Comparison of ENCODE assay signal across 15 cellular contexts in genomic region chr20:48164034-48164433, GRCh38.
DNase-seq lines count a peak whose midpoint lies in the region; ATAC-seq and TF ChIP-seq lines count a peak whose summit lies in the region.
"Had no signal": no experiment of that assay in that cellular context is flagged by ENCODE, and none has a peak within 500 bp of the region (broad histone marks: within the 10 kb centered on the region; RNA-seq: fewer than 3 reads in every experiment).

No MANE protein-coding gene starts in this region.

- H3K4me1 Mint-ChIP-seq in activated naive CD8-positive, alpha-beta T cell treated with anti-CD3 and anti-CD28 coated beads, Interleukin-2, amount 10 ng/mL, durations not matched to agents 7 days and 5 days: no peaks in the 10 kb centered on the region
- no peaks in the 10 kb centered on the region for H3K4me1 Mint-ChIP-seq in activated naive CD8-positive, alpha-beta T cell treated with anti-CD3 and anti-CD28 coated beads for 36 hours
- H3K4me1 Mint-ChIP-seq in WTC11 (peaks cover 4% of the 10 kb centered on the region), neural crest cell (peaks cover 9% of the 10 kb centered on the region)
- H3K4me1 Mint-ChIP-seq in activated T-helper 1 cell treated with anti-CD3 and anti-CD28 coated beads, Interleukin-12 subunit alpha, Interleukin-12 subunit beta, Interleukin-2, Interleukin-4 antibody, amounts not matched to agents 30 ng/mL and 10 ng/mL and 1 ng/mL, durations not matched to agents 14 hours and 24 hours and 36 hours (ENCODE audit: low read depth): no peaks in the 10 kb centered on the region
- H3K4me1 Mint-ChIP-seq: CD14-positive monocyte had no signal

- peak overlapping the region; percentile 28 for H3K27ac Mint-ChIP-seq in activated naive CD8-positive, alpha-beta T cell treated with anti-CD3 and anti-CD28 coated beads, Interleukin-2, amount 10 ng/mL, durations not matched to agents 7 days and 5 days
- H3K27ac Mint-ChIP-seq in activated naive CD8-positive, alpha-beta T cell treated with anti-CD3 and anti-CD28 coated beads for 36 hours: no peak overlapping the region
- H3K27ac Mint-ChIP-seq in WTC11 (peak overlapping the region; percentile 23), neural crest cell (ENCODE audit: unreplicated experiment) (peak overlapping the region; percentile 48)
- H3K27ac Mint-ChIP-seq in activated T-helper 1 cell treated with anti-CD3 and anti-CD28 coated beads, Interleukin-12 subunit alpha, Interleukin-12 subunit beta, Interleukin-2, Interleukin-4 antibody, amounts not matched to agents 30 ng/mL and 10 ng/mL and 1 ng/mL, durations not matched to agents 14 hours and 24 hours and 36 hours: no peak overlapping the region
- H3K27ac Mint-ChIP-seq: CD14-positive monocyte; CD8-positive, alpha-beta T cell; HFFc6; IgD-negative memory B cell had no signal

- CTCF ChIA-PET in WTC11 (lab: Charles Lee): no interaction called here

- ATAC-seq in activated naive CD8-positive, alpha-beta T cell treated with anti-CD3 and anti-CD28 coated beads, Interleukin-2, amount 10 ng/mL, durations not matched to agents 7 days and 5 days (ENCODE audit: low read depth): no peak
- ATAC-seq in WTC11: no peak
- ATAC-seq: CD8-positive, alpha-beta T cell had no signal

- no peaks in the 10 kb centered on the region for H3K9me3 Mint-ChIP-seq in activated naive CD8-positive, alpha-beta T cell treated with anti-CD3 and anti-CD28 coated beads, Interleukin-2, amount 10 ng/mL, durations not matched to agents 7 days and 5 days
- H3K9me3 Mint-ChIP-seq in activated naive CD8-positive, alpha-beta T cell treated with anti-CD3 and anti-CD28 coated beads for 36 hours: no peaks in the 10 kb centered on the region
- H3K9me3 Mint-ChIP-seq in WTC11: no peaks in the 10 kb centered on the region
- H3K9me3 Mint-ChIP-seq in neural crest cell: no peaks in the 10 kb centered on the region
- H3K9me3 Mint-ChIP-seq in activated T-helper 1 cell treated with anti-CD3 and anti-CD28 coated beads, Interleukin-12 subunit alpha, Interleukin-12 subunit beta, Interleukin-2, Interleukin-4 antibody, amounts not matched to agents 30 ng/mL and 10 ng/mL and 1 ng/mL, durations not matched to agents 14 hours and 24 hours and 36 hours: no peaks in the 10 kb centered on the region
- H3K9me3 Mint-ChIP-seq: CD14-positive monocyte; CD8-positive, alpha-beta T cell had no signal

- no peaks in the 10 kb centered on the region for H3K36me3 Mint-ChIP-seq in activated naive CD8-positive, alpha-beta T cell treated with anti-CD3 and anti-CD28 coated beads, Interleukin-2, amount 10 ng/mL, durations not matched to agents 7 days and 5 days
- H3K36me3 Mint-ChIP-seq in activated naive CD8-positive, alpha-beta T cell treated with anti-CD3 and anti-CD28 coated beads for 36 hours: no peaks in the 10 kb centered on the region
- no peaks in the 10 kb centered on the region for H3K36me3 Mint-ChIP-seq in WTC11
- no peaks in the 10 kb centered on the region for H3K36me3 Mint-ChIP-seq in neural crest cell (ENCODE audit: low read depth)
- no peaks in the 10 kb centered on the region for H3K36me3 Mint-ChIP-seq in activated T-helper 1 cell treated with anti-CD3 and anti-CD28 coated beads, Interleukin-12 subunit alpha, Interleukin-12 subunit beta, Interleukin-2, Interleukin-4 antibody, amounts not matched to agents 30 ng/mL and 10 ng/mL and 1 ng/mL, durations not matched to agents 14 hours and 24 hours and 36 hours (ENCODE audit: low read depth)
- H3K36me3 Mint-ChIP-seq: CD14-positive monocyte; CD8-positive, alpha-beta T cell had no signal

- TF ChIP-seq CTCF in WTC11 (IDR thresholded peaks at IDR 0.05) (no peak), neural crest cell (conservative IDR thresholded peaks at IDR 0.05) (no peak)

- peaks cover 4% of the 10 kb centered on the region for H3K27me3 Mint-ChIP-seq in activated naive CD8-positive, alpha-beta T cell treated with anti-CD3 and anti-CD28 coated beads, Interleukin-2, amount 10 ng/mL, durations not matched to agents 7 days and 5 days
- H3K27me3 Mint-ChIP-seq in activated naive CD8-positive, alpha-beta T cell treated with anti-CD3 and anti-CD28 coated beads for 36 hours: no peaks in the 10 kb centered on the region
- no peaks in the 10 kb centered on the region for H3K27me3 Mint-ChIP-seq in WTC11 (ENCODE audit: low read depth)
- H3K27me3 Mint-ChIP-seq in neural crest cell (ENCODE audit: low read depth): peaks cover 8% of the 10 kb centered on the region
- peaks cover 1% of the 10 kb centered on the region for H3K27me3 Mint-ChIP-seq in activated T-helper 1 cell treated with anti-CD3 and anti-CD28 coated beads, Interleukin-12 subunit alpha, Interleukin-12 subunit beta, Interleukin-2, Interleukin-4 antibody, amounts not matched to agents 30 ng/mL and 10 ng/mL and 1 ng/mL, durations not matched to agents 14 hours and 24 hours and 36 hours (ENCODE audit: insufficient read depth)

- DNase-seq in activated naive CD8-positive, alpha-beta T cell treated with anti-CD3 and anti-CD28 coated beads, Interleukin-2, amount 10 ng/mL, durations not matched to agents 7 days and 5 days: no peak
- DNase-seq in activated naive CD8-positive, alpha-beta T cell treated with anti-CD3 and anti-CD28 coated beads for 36 hours: no peak
- DNase-seq in WTC11 (ENCODE audit: low spot score): no peak
- no peak for DNase-seq in neural crest cell (ENCODE audit: low read depth, low spot score)
- no peak for DNase-seq in effector CD8-positive, alpha-beta T cell (lab: John Stamatoyannopoulos, UW)
- DNase-seq in activated T-helper 1 cell treated with anti-CD3 and anti-CD28 coated beads, Interleukin-12 subunit alpha, Interleukin-12 subunit beta, Interleukin-2, Interleukin-4 antibody, amounts not matched to agents 30 ng/mL and 10 ng/mL and 1 ng/mL, durations not matched to agents 14 hours and 24 hours and 36 hours (ENCODE audit: low spot score): no peak
- DNase-seq in HPDE6-E6E7 (ENCODE audit: extremely low spot score): no peak
- DNase-seq: CD8-positive, alpha-beta T cell; COR-L47; DND-41; GDM1; GOT3; HFFc6 had no signal

- H3K4me3 Mint-ChIP-seq in activated naive CD8-positive, alpha-beta T cell treated with anti-CD3 and anti-CD28 coated beads, Interleukin-2, amount 10 ng/mL, durations not matched to agents 7 days and 5 days: no peak overlapping the region
- H3K4me3 Mint-ChIP-seq in activated naive CD8-positive, alpha-beta T cell treated with anti-CD3 and anti-CD28 coated beads for 36 hours: no peak overlapping the region
- H3K4me3 Mint-ChIP-seq in WTC11 (no peak overlapping the region), neural crest cell (no peak overlapping the region)
- no peak overlapping the region for H3K4me3 Mint-ChIP-seq in activated T-helper 1 cell treated with anti-CD3 and anti-CD28 coated beads, Interleukin-12 subunit alpha, Interleukin-12 subunit beta, Interleukin-2, Interleukin-4 antibody, amounts not matched to agents 30 ng/mL and 10 ng/mL and 1 ng/mL, durations not matched to agents 14 hours and 24 hours and 36 hours
- H3K4me3 Mint-ChIP-seq: CD14-positive monocyte; CD8-positive, alpha-beta T cell; HFFc6; IgD-negative memory B cell had no signal

- intact Hi-C loops in activated T-helper 1 cell treated with anti-CD3 and anti-CD28 coated beads, Interleukin-12 subunit alpha, Interleukin-12 subunit beta, Interleukin-2, Interleukin-4 antibody, amounts not matched to agents 30 ng/mL and 10 ng/mL and 1 ng/mL, durations not matched to agents 14 hours and 24 hours and 36 hours (cut with micrococcal nuclease): no loop called here

- POLR2A ChIA-PET in activated naive CD8-positive, alpha-beta T cell treated with anti-CD3 and anti-CD28 coated beads, Interleukin-2, amount 10 ng/mL, durations not matched to agents 7 days and 5 days (lab: Charles Lee): no interaction called here
- POLR2A ChIA-PET in WTC11 (lab: Charles Lee): no interaction called here

TF ChIP-seq in WTC11, 78 proteins besides CTCF, POLR2A, EP300 and RAD21 (continues in another document):
- TF ChIP-seq NR2C2 (CRISPR knock-in tag; IDR thresholded peaks at IDR 0.05): no peak
- TF ChIP-seq SMAD4 (CRISPR knock-in tag; IDR thresholded peaks at IDR 0.05): no peak
- no peak for TF ChIP-seq USF1 (CRISPR knock-in tag; IDR thresholded peaks at IDR 0.05)
- no peak for TF ChIP-seq ATF6 (CRISPR knock-in tag; IDR thresholded peaks at IDR 0.05)
- TF ChIP-seq GTF2I (CRISPR knock-in tag; conservative IDR thresholded peaks at IDR 0.05): no peak

Comparison
In these comparisons a context has a peak if more than half of its experiments do, and no peak if none do; other contexts are left out.
1. H3K27ac Mint-ChIP-seq: peak in activated naive CD8-positive, alpha-beta T cell treated with anti-CD3 and anti-CD28 coated beads, Interleukin-2, amount 10 ng/mL, durations not matched to agents 7 days and 5 days (single experiment), WTC11 (single experiment) and neural crest cell (single experiment); none in activated naive CD8-positive, alpha-beta T cell treated with anti-CD3 and anti-CD28 coated beads for 36 hours (single experiment) and activated T-helper 1 cell treated with anti-CD3 and anti-CD28 coated beads, Interleukin-12 subunit alpha, Interleukin-12 subunit beta, Interleukin-2, Interleukin-4 antibody, amounts not matched to agents 30 ng/mL and 10 ng/mL and 1 ng/mL, durations not matched to agents 14 hours and 24 hours and 36 hours (single experiment).